ENCODE assay signal across 5 cellular contexts in the genomic region with DNA sequence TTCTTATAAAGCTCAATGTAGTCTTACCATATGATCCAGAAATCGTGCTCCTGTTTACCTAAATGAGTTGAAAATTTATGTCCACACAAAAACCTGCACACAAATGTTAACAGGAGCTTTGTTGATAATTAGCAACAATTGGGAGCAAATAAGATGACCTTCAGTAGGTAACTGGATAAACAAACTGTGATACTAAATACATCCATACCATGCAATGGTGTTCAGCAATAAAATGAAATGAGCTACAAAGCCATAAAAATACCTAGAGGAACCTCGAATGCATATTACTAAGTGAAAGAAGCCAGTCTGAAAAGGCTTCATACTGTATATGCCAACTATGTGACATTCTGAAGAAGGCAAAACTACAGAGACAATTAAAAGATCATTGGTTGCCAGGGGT.
"Had no signal": no experiment of that assay in that cellular context is flagged by ENCODE, and none has a peak within 500 bp of the region (broad histone marks: within the 10 kb centered on the region; RNA-seq: fewer than 3 reads in every experiment).

No MANE protein-coding gene starts in this region.

- H3K27ac Mint-ChIP-seq: GM23338, H9, HFFc6, IgD-negative memory B cell had no signal

- H3K4me3 Mint-ChIP-seq: GM23338, H9, HFFc6, IgD-negative memory B cell had no signal

- DNase-seq: H9, HCEC 1CT, HFFc6 had no signal

- H3K9me3 Mint-ChIP-seq: GM23338, H9, HFFc6 had no signal

- H3K4me1 Mint-ChIP-seq: IgD-negative memory B cell had no signal
